ENCODE assay signal across 22 cellular contexts in the genomic region with DNA sequence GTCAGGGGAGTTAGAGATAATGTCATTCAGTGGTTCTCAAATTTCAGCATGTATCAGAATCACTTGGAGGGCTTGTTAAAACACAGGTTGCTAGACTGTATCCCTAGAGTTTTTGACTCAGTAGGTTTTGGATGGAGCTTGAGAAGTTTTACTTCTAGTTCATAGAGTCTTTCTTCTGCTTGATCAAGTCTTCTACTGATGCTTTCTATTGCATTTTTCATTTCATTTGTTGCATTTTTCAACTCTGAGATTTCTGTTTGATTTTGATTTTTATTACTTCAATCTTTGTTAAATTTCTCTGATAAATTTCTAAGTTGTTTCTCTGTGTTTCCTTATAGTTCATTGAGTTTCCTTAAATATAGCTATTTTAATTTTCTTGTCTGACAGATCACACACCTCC.
DNase-seq lines count a peak whose midpoint lies in the region; ATAC-seq, FAIRE-seq and TF ChIP-seq lines count a peak whose summit lies in the region.
"Had no signal": no experiment of that assay in that cellular context is flagged by ENCODE, and none has a peak within 500 bp of the region (broad histone marks: within the 10 kb centered on the region; RNA-seq: fewer than 3 reads in every experiment).

No MANE protein-coding gene starts in this region.

- H3K9me3 ChIP-seq in HepG2 (ENCODE audit: low read length) (peaks cover 17% of the 10 kb centered on the region; the same call in 1 of the 2 replicates), right lobe of liver (no peaks in the 10 kb centered on the region), HEK293 (ENCODE audit: control insufficient read depth, insufficient read depth, low read depth, low read length) (no peaks in the 10 kb centered on the region)
- H3K9me3 ChIP-seq: BE2C had no signal

- CTCF ChIA-PET in HepG2 (lab: Yijun Ruan, JAX; ENCODE audit: low intra/inter-chr PET ratio, low total read pairs) (no interaction called here), HEK293 (lab: Yijun Ruan, JAX) (interaction anchor here (0.7 kb wide), 2 partner anchors 31 to 77 kb away, joined by 4 to 5 read pairs; no protein-coding TSS in a partner anchor)

- intact Hi-C loops in HepG2 (cut with micrococcal nuclease; ENCODE audit: unreplicated experiment), result no loop called here
- intact Hi-C loops in right lobe of liver (cut with DNase I), result no loop called here

- no peaks in the 10 kb centered on the region for H3K4me1 ChIP-seq in HepG2 (ENCODE audit: insufficient read depth, low read length)
- H3K4me1 ChIP-seq in right lobe of liver, result no peaks in the 10 kb centered on the region
- no peaks in the 10 kb centered on the region for H3K4me1 ChIP-seq in HEK293 (ENCODE audit: control insufficient read depth, insufficient read depth, low read length)
- H3K4me1 ChIP-seq: BE2C, BLaER1 had no signal

- TF ChIP-seq CTCF in HepG2 (CRISPR knock-in tag; IDR thresholded peaks at IDR 0.05) (no peak), right lobe of liver (IDR thresholded peaks at IDR 0.05) (no peak), HEK293 (tag by site-specific recombination; IDR thresholded peaks at IDR 0.05) (no peak)

- H2AFZ ChIP-seq in HepG2 (ENCODE audit: low read length), result no peak overlapping the region

- TF ChIP-seq POLR2A in HepG2 (IDR thresholded peaks at IDR 0.05; ENCODE audit: insufficient read depth in 1 of 2, low read depth in 2 of 2, low read length in 2 of 2) (no peak), right lobe of liver (IDR thresholded peaks at IDR 0.05) (no peak), GM12891 (IDR thresholded peaks at IDR 0.05; ENCODE audit: low read depth, low read length) (no peak)

- no peak for FAIRE-seq in HepG2 (lab: Jason Lieb, UNC)
- no peak for FAIRE-seq in GM12891 (lab: Jason Lieb, UNC)
- FAIRE-seq: A204.1, D721Med, G401.6, GM12892, GM18507 had no signal

- in situ Hi-C loops in HepG2 (cut with HindIII; ENCODE audit: extremely low pct_ligation_motif_present, low pct_unique_long_range_greater_than_20kb), result no loop called here

- POLR2A ChIA-PET in HepG2 (lab: Yijun Ruan, JAX) (no interaction called here), HEK293 (lab: Yijun Ruan, JAX) (no interaction called here)

- no peaks in the 10 kb centered on the region for H4K20me1 ChIP-seq in HepG2 (ENCODE audit: insufficient read depth, low read length)
- H4K20me1 ChIP-seq: BLaER1 had no signal

- H3K27ac ChIP-seq in HepG2 (ENCODE audit: extremely low read length, insufficient read depth, low read length), result no peak overlapping the region
- no peak overlapping the region for H3K27ac ChIP-seq in right lobe of liver
- no peak overlapping the region for H3K27ac ChIP-seq in HEK293 (ENCODE audit: extremely low read depth, low read depth, low read length)
- H3K27ac ChIP-seq: BLaER1 had no signal

- DNase-seq in HepG2 (ENCODE audit: low spot score) (no peak), right lobe of liver (no peak), GM12891 (ENCODE audit: insufficient read length, low spot score) (no peak)
- DNase-seq: 8988T; ACHN; BE2C; C1 segment of cervical spinal cord; Calu3; CD4-positive, alpha-beta memory T cell; CD4-positive, CD25-positive, alpha-beta regulatory T cell; CD8-positive, alpha-beta memory T cell; COR-L47; DMS79 treated with DMSO at 0.1 percent for 48 hours; GF-D8 had no signal

- H3K9ac ChIP-seq in HepG2 (ENCODE audit: insufficient read depth, low read depth, low read length), result no peak overlapping the region
- H3K9ac ChIP-seq: BLaER1 had no signal

- no peak for TF ChIP-seq EP300 in HepG2 (IDR thresholded peaks at IDR 0.05; ENCODE audit: low read depth in 2 of 2, low read length in 2 of 2)
- TF ChIP-seq EP300 in HepG2 (CRISPR knock-in tag; IDR thresholded peaks at IDR 0.05; ENCODE audit: borderline replicate concordance), result no peak

- no peak for TF ChIP-seq RAD21 in HepG2 (CRISPR knock-in tag; IDR thresholded peaks at IDR 0.05)

- H3K79me2 ChIP-seq in HepG2 (ENCODE audit: insufficient read depth, low read length), result no peaks in the 10 kb centered on the region

- H3K4me3 ChIP-seq in HepG2 (replicated peaks in 1 of 3; ENCODE audit: insufficient read depth in 1 of 3, low read depth in 2 of 3, low read length in 3 of 3), result no peak overlapping the region
- no peak overlapping the region for H3K4me3 ChIP-seq in right lobe of liver
- no peak overlapping the region for H3K4me3 ChIP-seq in HEK293 (ENCODE audit: low read depth, low read length)
- H3K4me3 ChIP-seq: BLaER1 had no signal

- no peak overlapping the region for H3K4me2 ChIP-seq in HepG2 (ENCODE audit: low read depth, low read length)
- H3K4me2 ChIP-seq: BLaER1 had no signal

- ATAC-seq in HepG2, result no peak
- no peak for ATAC-seq in right lobe of liver
- no peak for ATAC-seq in HG02610 (IDR thresholded peaks at IDR 0.05; ENCODE audit: unreplicated experiment)

- H3K36me3 ChIP-seq in HepG2 (replicated peaks in 1 of 2; ENCODE audit: control insufficient read depth in 1 of 2, insufficient read depth in 2 of 2, low read length in 2 of 2), result no peaks in the 10 kb centered on the region
- no peaks in the 10 kb centered on the region for H3K36me3 ChIP-seq in right lobe of liver
- H3K36me3 ChIP-seq in HEK293 (ENCODE audit: control insufficient read depth in 2 of 2, insufficient read depth in 1 of 2, low read length in 2 of 2), result no peaks in the 10 kb centered on the region
- H3K36me3 ChIP-seq: BE2C, BLaER1 had no signal

- H3K27me3 ChIP-seq in HepG2 (ENCODE audit: control insufficient read depth in 1 of 2, insufficient read depth in 2 of 2, low read length in 2 of 2) (no peaks in the 10 kb centered on the region; a peak in 2 of 5 replicates), right lobe of liver (no peaks in the 10 kb centered on the region)
- H3K27me3 ChIP-seq: BE2C, BLaER1 had no signal

- no TSS peak for BruUV-seq in HepG2 (replicated peaks; lab: Mats Ljungman, UMichigan)

TF ChIP-seq in HepG2, 621 proteins besides CTCF, POLR2A, EP300 and RAD21:
- TF ChIP-seq ZNF160 (CRISPR knock-in tag; IDR thresholded peaks at IDR 0.05) (peak; percentile 76; the same call in 1 of the 2 replicates), ZBTB7B (CRISPR knock-in tag; IDR thresholded peaks at IDR 0.05) (no peak)
- TF ChIP-seq, protein P1, sequence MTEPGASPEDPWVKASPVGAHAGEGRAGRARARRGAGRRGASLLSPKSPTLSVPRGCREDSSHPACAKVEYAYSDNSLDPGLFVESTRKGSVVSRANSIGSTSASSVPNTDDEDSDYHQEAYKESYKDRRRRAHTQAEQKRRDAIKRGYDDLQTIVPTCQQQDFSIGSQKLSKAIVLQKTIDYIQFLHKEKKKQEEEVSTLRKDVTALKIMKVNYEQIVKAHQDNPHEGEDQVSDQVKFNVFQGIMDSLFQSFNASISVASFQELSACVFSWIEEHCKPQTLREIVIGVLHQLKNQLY (CRISPR knock-in tag; IDR thresholded peaks at IDR 0.05), result no peak

TF ChIP-seq in HEK293, 187 proteins besides CTCF, POLR2A, EP300 and RAD21:
- TF ChIP-seq FEZF1 (tag by site-specific recombination; IDR thresholded peaks at IDR 0.05), result no peak
- no peak for TF ChIP-seq ZNF10 (tag by site-specific recombination; IDR thresholded peaks at IDR 0.05)
- peak; percentile 85 for TF ChIP-seq SETDB1 (IDR thresholded peaks at IDR 0.05; ENCODE audit: insufficient read length, low read length)
- no peak for TF ChIP-seq ZNF324 (tag by site-specific recombination; IDR thresholded peaks at IDR 0.05)

TF ChIP-seq in GM12891, 5 proteins besides CTCF, POLR2A, EP300 and RAD21:
- TF ChIP-seq TAF1 (IDR thresholded peaks at IDR 0.05; ENCODE audit: low read depth, low read length), result no peak
- no peak for TF ChIP-seq POLR2AphosphoS5 (IDR thresholded peaks at IDR 0.05; ENCODE audit: low read depth, low read length)
- no peak for TF ChIP-seq POU2F2 (IDR thresholded peaks at IDR 0.05; ENCODE audit: low read depth, low read length)
- no peak for TF ChIP-seq PAX5 (IDR thresholded peaks at IDR 0.05; ENCODE audit: insufficient read depth, low read length, severe bottlenecking)
- TF ChIP-seq SPI1 (IDR thresholded peaks at IDR 0.05; ENCODE audit: low read depth, low read length), result no peak

Comparison
In these comparisons a context has a peak if more than half of its experiments do, and no peak if none do; other contexts are left out.
1. Of the 63 proteins assayed by ChIP-seq in both HepG2 and HEK293: peak only in HepG2: none; only in HEK293: SETDB1; in both: none; in neither: 62.